ENCODE assay signal across 13 cellular contexts in the genomic region with DNA sequence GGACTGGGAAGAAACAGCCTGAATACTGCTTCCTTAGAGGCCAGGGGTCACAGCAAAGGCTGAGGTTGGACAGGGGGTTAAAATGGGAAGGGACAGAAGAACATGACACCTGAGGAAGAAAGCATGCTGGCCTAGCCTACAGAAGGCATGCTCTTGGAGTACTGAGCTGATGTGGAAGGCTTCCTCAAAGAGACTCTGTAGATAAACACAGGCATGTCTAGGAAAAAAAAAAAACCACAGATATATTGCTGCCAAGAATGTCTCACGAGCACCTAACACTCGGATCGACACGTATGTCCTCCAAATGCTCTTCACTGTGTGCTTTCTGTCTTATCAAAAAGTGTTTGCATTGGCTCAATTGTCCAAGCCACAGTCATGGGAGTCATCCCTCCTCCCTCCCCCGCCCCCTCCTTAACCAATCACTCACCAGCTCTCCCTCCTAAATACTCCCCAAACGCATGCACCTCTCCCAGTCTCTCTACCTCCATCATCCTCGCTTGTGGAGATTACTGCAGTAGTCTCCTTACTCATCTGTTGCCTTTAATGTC.
"Had no signal": no experiment of that assay in that cellular context is flagged by ENCODE, and none has a peak within 500 bp of the region (broad histone marks: within the 10 kb centered on the region; RNA-seq: fewer than 3 reads in every experiment).

No MANE protein-coding gene starts in this region.

- H3K4me1 ChIP-seq: gastroesophageal sphincter, suprapubic skin had no signal

- H3K36me3 ChIP-seq: gastroesophageal sphincter, suprapubic skin had no signal

- H3K4me3 Mint-ChIP-seq: activated CD4-positive, alpha-beta T cell treated with anti-CD3 and anti-CD28 coated beads, Interleukin-2, amount 10 ng/mL, durations not matched to agents 7 days and 5 days; activated naive CD8-positive, alpha-beta T cell treated with anti-CD3 and anti-CD28 coated beads for 36 hours; natural killer cell treated with Interleukin-12 subunit alpha and Interleukin-12 subunit beta and Interleukin-15 and Interleukin-18, amount 100 ng/mL, for 72 hours; type B pancreatic cell had no signal

- H3K27ac Mint-ChIP-seq: activated CD4-positive, alpha-beta T cell treated with anti-CD3 and anti-CD28 coated beads, Interleukin-2, amount 10 ng/mL, durations not matched to agents 7 days and 5 days; activated naive CD8-positive, alpha-beta T cell treated with anti-CD3 and anti-CD28 coated beads for 36 hours; natural killer cell treated with Interleukin-12 subunit alpha and Interleukin-12 subunit beta and Interleukin-15 and Interleukin-18, amount 100 ng/mL, for 72 hours; type B pancreatic cell had no signal

- H3K27ac ChIP-seq: epithelial cell of prostate, gastroesophageal sphincter, suprapubic skin had no signal

- H3K4me3 ChIP-seq: gastroesophageal sphincter, suprapubic skin had no signal

- ATAC-seq: gastroesophageal sphincter; natural killer cell treated with Interleukin-12 subunit alpha and Interleukin-12 subunit beta and Interleukin-15 and Interleukin-18, amount 100 ng/mL, for 72 hours; stimulated activated naive CD8-positive, alpha-beta T cell treated with anti-CD3 and anti-CD28 coated beads, Interleukin-15, Interleukin-2, amounts not matched to agents 100 U/mL and 50 U/mL, for 24 hours had no signal

- H3K9me3 Mint-ChIP-seq: natural killer cell treated with Interleukin-12 subunit alpha and Interleukin-12 subunit beta and Interleukin-15 and Interleukin-18, amount 100 ng/mL, for 72 hours had no signal

- DNase-seq: activated CD4-positive, alpha-beta T cell treated with anti-CD3 and anti-CD28 coated beads, Interleukin-2, amount 10 ng/mL, durations not matched to agents 7 days and 5 days; activated CD8-positive, alpha-beta memory T cell treated with anti-CD3 and anti-CD28 coated beads for 24 hours; activated naive CD8-positive, alpha-beta T cell treated with anti-CD3 and anti-CD28 coated beads for 36 hours; anterior cingulate cortex; cerebellar nuclear complex; mesenchymal stem cell; occipital lobe; stimulated activated naive CD8-positive, alpha-beta T cell treated with anti-CD3 and anti-CD28 coated beads, Interleukin-15, Interleukin-2, amounts not matched to agents 100 U/mL and 50 U/mL, for 24 hours had no signal

- H3K4me1 Mint-ChIP-seq: activated CD4-positive, alpha-beta T cell treated with anti-CD3 and anti-CD28 coated beads, Interleukin-2, amount 10 ng/mL, durations not matched to agents 7 days and 5 days had no signal
